In the genomic region with DNA sequence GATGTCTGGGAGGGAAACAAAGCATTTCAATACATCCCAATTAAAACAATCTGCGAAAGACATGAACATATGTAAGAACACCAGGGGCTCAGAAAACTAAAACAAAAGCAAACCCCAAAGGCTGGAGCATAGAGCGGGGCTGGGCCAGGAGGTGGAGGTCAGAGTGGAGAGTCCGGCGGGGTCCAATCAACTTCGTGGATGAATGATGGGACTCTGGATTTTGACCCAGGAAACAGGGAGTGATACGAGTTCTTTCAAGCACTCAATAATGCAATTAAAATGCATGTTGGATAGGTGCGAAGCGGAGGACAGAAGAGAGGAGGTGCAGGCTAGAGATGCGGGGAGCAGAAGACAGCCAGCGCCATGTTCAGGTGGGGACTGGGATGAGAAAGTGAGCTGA, we compare ENCODE assay signal across 23 cellular contexts.
"Had no signal": no experiment of that assay in that cellular context is flagged by ENCODE, and none has a peak within 500 bp of the region (broad histone marks: within the 10 kb centered on the region; RNA-seq: fewer than 3 reads in every experiment).

No MANE protein-coding gene starts in this region.

- H3K4me3 ChIP-seq: coronary artery, dorsolateral prefrontal cortex, esophagus muscularis mucosa, gastroesophageal sphincter, heart left ventricle, hepatocyte, left lung, lower lobe of right lung, mucosa of descending colon had no signal

- H3K36me3 Mint-ChIP-seq: immature natural killer cell, mesothelial cell of epicardium had no signal

- H3K27ac ChIP-seq: coronary artery, esophagus muscularis mucosa, foreskin keratinocyte, gastroesophageal sphincter, heart left ventricle, hepatocyte, left lung, lower lobe of right lung had no signal

- H3K4me2 ChIP-seq: hepatocyte had no signal

- ATAC-seq: foreskin keratinocyte, gastroesophageal sphincter, heart left ventricle, left cardiac atrium, left lung, left ventricle myocardium superior, lower lobe of right lung, mucosa of descending colon had no signal

- H3K4me1 ChIP-seq: esophagus muscularis mucosa, foreskin keratinocyte, gastroesophageal sphincter, left lung, lower lobe of right lung had no signal

- H3K4me3 Mint-ChIP-seq: mesothelial cell of epicardium had no signal

- H3K27me3 ChIP-seq: dorsolateral prefrontal cortex, foreskin keratinocyte, gastroesophageal sphincter, heart left ventricle, hepatocyte, left lung had no signal

- H3K36me3 ChIP-seq: esophagus muscularis mucosa, gastroesophageal sphincter, heart left ventricle, left lung, lower lobe of right lung had no signal

- H3K9me3 ChIP-seq: esophagus muscularis mucosa, gastroesophageal sphincter, heart left ventricle, left lung, lower lobe of right lung, mucosa of descending colon had no signal

- H3K9me3 Mint-ChIP-seq: mesothelial cell of epicardium had no signal

- H3K79me2 ChIP-seq: hepatocyte had no signal

- H3K4me1 Mint-ChIP-seq: mesothelial cell of epicardium had no signal

- H2AFZ ChIP-seq: hepatocyte had no signal

- FAIRE-seq: colon, endothelial cell of umbilical vein, frontal cortex, keratinocyte had no signal

- DNase-seq: dermis blood vessel endothelial cell; effector CD4-positive, alpha-beta T cell; effector memory CD4-positive, alpha-beta T cell; foreskin keratinocyte; heart left ventricle; hypothalamus; immature natural killer cell; left cardiac atrium; left lung; left ventricle myocardium superior; lower lobe of right lung; mesenchymal stem cell; mucosa of descending colon had no signal

- H3K27ac Mint-ChIP-seq: immature natural killer cell, mesothelial cell of epicardium had no signal
